In the genomic region with DNA sequence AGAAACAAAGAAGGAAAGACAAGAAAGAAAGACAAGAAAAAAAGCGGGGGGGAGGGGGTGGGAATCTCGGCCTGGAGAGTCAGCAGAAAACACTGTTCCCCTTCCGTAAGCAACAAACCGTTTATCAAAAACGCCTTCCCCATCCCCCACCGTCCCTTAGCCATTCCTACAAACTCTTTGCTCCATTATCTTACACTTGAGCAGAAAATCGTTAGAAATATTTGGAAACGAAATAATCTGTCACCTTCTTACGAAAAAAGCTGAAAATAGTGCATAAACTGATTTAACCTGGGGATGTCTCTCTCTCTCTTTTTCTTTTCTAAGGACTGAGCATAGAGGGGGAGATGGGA, we compare ENCODE assay signal across 10 cellular contexts. TPM values are rescaled to one million over a fixed set of nuclear protein-coding genes. Genes with fewer than 3 reads are reported as not detected.
DNase-seq lines count a peak whose midpoint lies in the region; ATAC-seq and TF ChIP-seq lines count a peak whose summit lies in the region.
"Had no signal": no experiment of that assay in that cellular context is flagged by ENCODE, and none has a peak within 500 bp of the region (broad histone marks: within the 10 kb centered on the region; RNA-seq: fewer than 3 reads in every experiment).

No MANE protein-coding gene starts in this region.

- H3K4me1 ChIP-seq in H9 (ENCODE audit: insufficient read depth, low read length), result no peaks in the 10 kb centered on the region; the same call in 1 of the 2 replicates

- no peaks in the 10 kb centered on the region for H4K20me1 ChIP-seq in H9 (ENCODE audit: control insufficient read depth, insufficient read depth, insufficient read length)

- no peak overlapping the region for H3K18ac ChIP-seq in H9 (ENCODE audit: insufficient read length, low read depth, low read length)

- H3K79me2 ChIP-seq in H9 (ENCODE audit: insufficient read depth, low read length), result no peaks in the 10 kb centered on the region

- H3K27ac ChIP-seq in H9 (ENCODE audit: insufficient read length, low read depth, low read length), result no peak overlapping the region

- H3K79me1 ChIP-seq in H9 (ENCODE audit: insufficient read depth, low read depth, low read length, poor library complexity, severe bottlenecking), result no peaks in the 10 kb centered on the region

- peaks cover 30% of the 10 kb centered on the region for H3K23me2 ChIP-seq in H9 (ENCODE audit: insufficient read length, low read depth, low read length, poor library complexity, severe bottlenecking)

- H3T11ph ChIP-seq in H9 (ENCODE audit: low read length), result no peak overlapping the region

- H2BK20ac ChIP-seq in H9 (ENCODE audit: low read depth, low read length, poor library complexity, severe bottlenecking), result no peak overlapping the region

- peak overlapping the region; percentile 68 for H3K4me3 ChIP-seq in BJ (ENCODE audit: low read depth, low read length)

- H3K9me3 ChIP-seq in H9 (ENCODE audit: control insufficient read depth, low read depth, low read length), result no peaks in the 10 kb centered on the region

- H3K4me3 Mint-ChIP-seq in H9 (peak overlapping the region; percentile 51 to 89), nephron (peak overlapping the region; percentile 93 to 96 (median 95))
- H3K4me3 Mint-ChIP-seq in dendritic cell treated with granulocyte-macrophage colony-stimulating factor and Interleukin-4, amounts not matched to agents 40 ng/mL and 50 ng/mL, for 4 days, result peak overlapping the region; percentile 82

- CTCF ChIA-PET in BJ (lab: Yijun Ruan, JAX), result interaction anchor here (0.6 to 1.0 kb wide), 2 partner anchors 237 to 1169 kb away, joined by 3 read pairs; no protein-coding TSS in a partner anchor

- peaks cover 6% of the 10 kb centered on the region for H3K36me3 ChIP-seq in BJ (ENCODE audit: control insufficient read depth, insufficient read depth, low read length)

- no peak for DNase-seq in BJ (ENCODE audit: low read depth)
- no peak for DNase-seq in H9
- no peak for DNase-seq in omental fat pad (ENCODE audit: low spot score)
- no peak for DNase-seq in T-helper 2 cell
- DNase-seq in D341Med (ENCODE audit: low spot score), result no peak
- no peak for DNase-seq in GM19240 (ENCODE audit: insufficient read length, low spot score)
- DNase-seq: foreskin melanocyte, T1000 had no signal

- H2BK5ac ChIP-seq in H9 (ENCODE audit: insufficient read length, low read length), result no peak overlapping the region

- no peak overlapping the region for H2BK12ac ChIP-seq in H9 (ENCODE audit: insufficient read length, low read depth, low read length)

- no CpG with 5 or more reads among the region's 9 CpGs for WGBS in H9 (ENCODE audit: extremely low coverage, insufficient read length, low lambda C conversion rate)

- H3K14ac ChIP-seq in H9 (ENCODE audit: insufficient read depth, low read length), result no peak overlapping the region

- no peak overlapping the region for H3K27ac Mint-ChIP-seq in H9
- peak overlapping the region; percentile 26 for H3K27ac Mint-ChIP-seq in dendritic cell treated with granulocyte-macrophage colony-stimulating factor and Interleukin-4, amounts not matched to agents 40 ng/mL and 50 ng/mL, for 4 days
- H3K27ac Mint-ChIP-seq in nephron, result peak overlapping the region; percentile 86 to 92 (median 89)

- no peak overlapping the region for H3K23ac ChIP-seq in H9 (ENCODE audit: insufficient read length, low read depth, low read length)

- H3K27me3 ChIP-seq in BJ (ENCODE audit: control insufficient read depth, insufficient read depth, low read length), result no peaks in the 10 kb centered on the region
- H3K27me3 ChIP-seq in H9 (ENCODE audit: insufficient read depth, low read length), result peaks cover 59% of the 10 kb centered on the region

- no peak for ATAC-seq in omental fat pad (ENCODE audit: low FRiP score)

- no peak overlapping the region for H4K91ac ChIP-seq in H9 (ENCODE audit: insufficient read length, low read depth, low read length)

- POLR2A ChIA-PET in BJ (lab: Charles Lee), result no interaction called here

- no peak overlapping the region for H2BK15ac ChIP-seq in H9 (ENCODE audit: low read depth, low read length)

- H3K9me3 Mint-ChIP-seq in H9 (peaks cover 0 to 6% of the 10 kb centered on the region in 2 experiments; a peak in 1 of 5 replicates), nephron (no peaks in the 10 kb centered on the region)
- no peaks in the 10 kb centered on the region for H3K9me3 Mint-ChIP-seq in dendritic cell treated with granulocyte-macrophage colony-stimulating factor and Interleukin-4, amounts not matched to agents 40 ng/mL and 50 ng/mL, for 4 days

- H2AK5ac ChIP-seq in H9 (ENCODE audit: insufficient read length, low read length), result no peak overlapping the region

- no peak for TF ChIP-seq CTCF in BJ (IDR thresholded peaks at IDR 0.05; ENCODE audit: insufficient read depth, low read depth, low read length)
- TF ChIP-seq CTCF in H9 (conservative IDR thresholded peaks at IDR 0.05), result no peak
- no peak for TF ChIP-seq CTCF in nephron (IDR thresholded peaks at IDR 0.05; ENCODE audit: unreplicated experiment in 3 of 3)
- no peak for TF ChIP-seq CTCF in omental fat pad (IDR thresholded peaks at IDR 0.05)

- H4K8ac ChIP-seq in H9 (replicated peaks; ENCODE audit: insufficient read length, low read depth, low read length), result no peak overlapping the region

- no peaks in the 10 kb centered on the region; a peak in 3 of 7 replicates for H3K36me3 Mint-ChIP-seq in H9 (ENCODE audit: insufficient read depth in 1 of 3, low read depth in 3 of 3)
- H3K36me3 Mint-ChIP-seq in dendritic cell treated with granulocyte-macrophage colony-stimulating factor and Interleukin-4, amounts not matched to agents 40 ng/mL and 50 ng/mL, for 4 days (ENCODE audit: low read depth), result peaks cover 40% of the 10 kb centered on the region
- H3K36me3 Mint-ChIP-seq in nephron (ENCODE audit: low read depth), result peaks cover 13% of the 10 kb centered on the region

- intact Hi-C loops in dendritic cell treated with granulocyte-macrophage colony-stimulating factor and Interleukin-4, amounts not matched to agents 40 ng/mL and 50 ng/mL, for 4 days (cut with micrococcal nuclease), result loop anchor here (2.0 to 10.0 kb wide), 4 partner anchors 35 to 1617 kb away; partner anchors contain the start of gene ZNF236

- H2AFZ ChIP-seq in H9 (ENCODE audit: low read length), result no peak overlapping the region

- H3K4me1 Mint-ChIP-seq in H9 (peaks cover 41 to 44% of the 10 kb centered on the region in 2 experiments), nephron (peaks cover 66% of the 10 kb centered on the region)
- H3K4me1 Mint-ChIP-seq in dendritic cell treated with granulocyte-macrophage colony-stimulating factor and Interleukin-4, amounts not matched to agents 40 ng/mL and 50 ng/mL, for 4 days (ENCODE audit: low read depth), result peaks cover 52% of the 10 kb centered on the region

- no peak overlapping the region for H3K9ac ChIP-seq in H9 (ENCODE audit: extremely low read depth, insufficient read length, low read length)

- H3K4ac ChIP-seq in H9 (ENCODE audit: low read depth, low read length), result no peak overlapping the region

- H4K5ac ChIP-seq in H9 (ENCODE audit: insufficient read length, low read depth, low read length), result no peak overlapping the region

- H3K4me2 ChIP-seq in H9 (ENCODE audit: insufficient read depth, insufficient read length, low read length), result peak overlapping the region; percentile 66

- H3K56ac ChIP-seq in H9 (ENCODE audit: insufficient read length, low read depth, low read length), result no peak overlapping the region

- H3K27me3 Mint-ChIP-seq in H9 (ENCODE audit: low read depth) (peaks cover 87% of the 10 kb centered on the region), nephron (ENCODE audit: low read depth) (peaks cover 5% of the 10 kb centered on the region)
- peaks cover 34% of the 10 kb centered on the region for H3K27me3 Mint-ChIP-seq in dendritic cell treated with granulocyte-macrophage colony-stimulating factor and Interleukin-4, amounts not matched to agents 40 ng/mL and 50 ng/mL, for 4 days

- H2BK120ac ChIP-seq in H9 (ENCODE audit: low read depth, low read length, poor library complexity, severe bottlenecking), result no peak overlapping the region

RNA-seq across cellular contexts. Expression of gene PTGR3, which starts 3.2 kb away (rescaled TPM):
- polyA plus RNA-seq in BJ (2011; rRNA removed), result 63.0 and 70.3 TPM in 2 replicates
- polyA minus RNA-seq in BJ (2011; rRNA and poly(A)+ RNA removed), result 58.4 and 99.1 TPM in 2 replicates
- total RNA-seq in H9 (2021) (1.6 and 2.7 TPM in 2 replicates), omental fat pad (10 to 100 TPM; 16.9 to 24.3 (median 21.1) TPM)

RNA-seq across cellular contexts. Expression of gene TSHZ1, which starts 4.9 kb away (rescaled TPM):
- 19.3 and 23.9 TPM in 2 replicates for polyA plus RNA-seq in BJ (2011; rRNA removed)
- polyA minus RNA-seq in BJ (2011; rRNA and poly(A)+ RNA removed), result 29.9 and 37.0 TPM in 2 replicates
- total RNA-seq in H9 (2021) (0.15 and 0.24 TPM in 2 replicates), omental fat pad (10 to 100 TPM; 11.6 to 18.4 (median 13.7) TPM)

Comparison
In these comparisons a context has a peak if more than half of its experiments do, and no peak if none do; other contexts are left out.
1. H3K27ac Mint-ChIP-seq: peak in dendritic cell treated with granulocyte-macrophage colony-stimulating factor and Interleukin-4, amounts not matched to agents 40 ng/mL and 50 ng/mL, for 4 days (single experiment) and nephron (3 of 3); none in H9 (0 of 3).
2. RNA of gene TSHZ1, which starts 4.9 kb away (total RNA-seq): 11.6 to 18.4 TPM in omental fat pad; 0.15 to 0.24 TPM in H9; every median in the first group is over 10 times any median in the second.
3. Peak in every context shown above with its lines, with median percentiles within 50 percentile points of each other: H3K4me3 Mint-ChIP-seq.